In genomic region chr5:112186401-112186990, GRCh38 we compare ENCODE assay signal across 8 cellular contexts.
DNase-seq lines count a peak whose midpoint lies in the region; ATAC-seq, FAIRE-seq and TF ChIP-seq lines count a peak whose summit lies in the region.

No MANE protein-coding gene starts in this region.

- H3K27me3 ChIP-seq in cardiac muscle cell (no peaks in the 10 kb centered on the region), adrenal gland (no peaks in the 10 kb centered on the region), keratinocyte (ENCODE audit: control insufficient read depth, extremely low read depth, insufficient read depth, low read length) (no peaks in the 10 kb centered on the region)

- WGBS in adrenal gland, 4 donors = 69 to 73% (median 70%) methylated on average over 4 of the region's 4 CpGs

- no peaks in the 10 kb centered on the region for H4K20me1 ChIP-seq in keratinocyte (ENCODE audit: control insufficient read depth, extremely low read depth, insufficient read depth, low read length)

- no peaks in the 10 kb centered on the region for H3K36me3 ChIP-seq in cardiac muscle cell
- H3K36me3 ChIP-seq in adrenal gland (replicated peaks in 1 of 2) = no peaks in the 10 kb centered on the region
- H3K36me3 ChIP-seq in keratinocyte (ENCODE audit: control insufficient read depth in 2 of 2, extremely low read depth in 1 of 2, insufficient read depth in 2 of 2, low read length in 2 of 2) = peaks cover 0 to 2% of the 10 kb centered on the region in 2 experiments

- TF ChIP-seq POLR2A in adrenal gland (IDR thresholded peaks at IDR 0.05) = no peak
- no peak for TF ChIP-seq POLR2A in GM12891 (IDR thresholded peaks at IDR 0.05; ENCODE audit: low read depth, low read length)

- H3K79me2 ChIP-seq in keratinocyte (ENCODE audit: control insufficient read depth, insufficient read depth, low read length) = no peaks in the 10 kb centered on the region

- H3K9me3 ChIP-seq in cardiac muscle cell (ENCODE audit: low read depth) (no peaks in the 10 kb centered on the region), adrenal gland (replicated peaks in 1 of 3) (no peaks in the 10 kb centered on the region), keratinocyte (ENCODE audit: control insufficient read depth, low read depth, low read length) (no peaks in the 10 kb centered on the region)

- H3K9ac ChIP-seq in keratinocyte (ENCODE audit: control insufficient read depth, extremely low read depth, insufficient read depth, low read length) = no peak overlapping the region

- no peak overlapping the region for H3K4me3 ChIP-seq in cardiac muscle cell
- H3K4me3 ChIP-seq in adrenal gland = no peak overlapping the region
- no peak overlapping the region for H3K4me3 ChIP-seq in keratinocyte (ENCODE audit: control insufficient read depth in 2 of 3, extremely low read depth in 1 of 3, insufficient read depth in 2 of 3, low read depth in 1 of 3, low read length in 3 of 3)

- peaks cover 8% of the 10 kb centered on the region for H3K4me1 ChIP-seq in cardiac muscle cell (ENCODE audit: low read depth)
- peaks cover 0 to 6% of the 10 kb centered on the region in 2 donors for H3K4me1 ChIP-seq in adrenal gland (replicated peaks in 1 of 2)
- peaks cover 10% of the 10 kb centered on the region for H3K4me1 ChIP-seq in keratinocyte (ENCODE audit: control insufficient read depth, extremely low read depth, insufficient read depth, low read length)

- peak; percentile 61 to 67 for DNase-seq in cardiac muscle cell (ENCODE audit: low read depth in 1 of 2, low spot score in 1 of 2)
- DNase-seq in Right ventricle myocardium inferior (ENCODE audit: missing footprints) = no peak
- DNase-seq in M059J (ENCODE audit: low read depth) = peak; percentile 56
- peak in 2 of 7 donors; percentile 17 to 35 for DNase-seq in adrenal gland
- DNase-seq in keratinocyte (ENCODE audit: low read depth, low spot score) = no peak
- DNase-seq in GM12891 (ENCODE audit: insufficient read length, low spot score) = no peak
- no peak for DNase-seq in activated CD8-positive, alpha-beta memory T cell treated with anti-CD3 and anti-CD28 coated beads, Interleukin-2, amount 50 U/mL, for 48 hours
- DNase-seq in C1 segment of cervical spinal cord (lab: John Stamatoyannopoulos, UW) = no peak

- H3K27ac ChIP-seq in cardiac muscle cell (no peak overlapping the region), adrenal gland (no peak overlapping the region), keratinocyte (ENCODE audit: control insufficient read depth, insufficient read depth, low read length) (no peak overlapping the region)

- dilution Hi-C loops in keratinocyte (cut with MboI; ENCODE audit: extremely low pct_ligation_motif_present, low sequenced_read_pairs) = no loop called here

- TF ChIP-seq CTCF in cardiac muscle cell (IDR thresholded peaks at IDR 0.05; ENCODE audit: low read depth, low read length) (peak; percentile 66), adrenal gland (IDR thresholded peaks at IDR 0.05) (peak; percentile 22 to 51 (median 29)), keratinocyte (optimal IDR thresholded peaks at IDR 0.05 in 1 of 3, IDR thresholded peaks at IDR 0.05 in 1 of 3, conservative IDR thresholded peaks at IDR 0.05 in 1 of 3; ENCODE audit: extremely low read depth in 1 of 3, insufficient read depth in 2 of 3, low read length in 3 of 3) (peak in 2 of 3 experiments; percentile 48 to 51)

- no peaks in the 10 kb centered on the region for H3K9me1 ChIP-seq in keratinocyte (ENCODE audit: control insufficient read depth, extremely low read depth, insufficient read depth, low read length)

- FAIRE-seq in keratinocyte (lab: Jason Lieb, UNC) (no peak), GM12891 (lab: Jason Lieb, UNC) (no peak)

- no peak for ATAC-seq in Right ventricle myocardium inferior

- no peak overlapping the region for H3K4me2 ChIP-seq in keratinocyte (ENCODE audit: control insufficient read depth, extremely low read depth, insufficient read depth, low read depth, low read length)

- intact Hi-C loops in Right ventricle myocardium inferior (cut with DNase I) = no loop called here
- intact Hi-C loops in adrenal gland (cut with DNase I) = no loop called here

- H2AFZ ChIP-seq in keratinocyte (ENCODE audit: control insufficient read depth, low read length) = no peak overlapping the region

TF ChIP-seq in GM12891, 5 proteins besides CTCF, POLR2A, EP300 and RAD21:
- TF ChIP-seq POU2F2 (IDR thresholded peaks at IDR 0.05; ENCODE audit: low read depth, low read length) (no peak), PAX5 (IDR thresholded peaks at IDR 0.05; ENCODE audit: insufficient read depth, low read length, severe bottlenecking) (no peak), TAF1 (IDR thresholded peaks at IDR 0.05; ENCODE audit: low read depth, low read length) (no peak), POLR2AphosphoS5 (IDR thresholded peaks at IDR 0.05; ENCODE audit: low read depth, low read length) (no peak), SPI1 (IDR thresholded peaks at IDR 0.05; ENCODE audit: low read depth, low read length) (no peak)

Comparison
In these comparisons a context has a peak if more than half of its experiments do, and no peak if none do; other contexts are left out.
1. DNase-seq: peak in cardiac muscle cell (2 of 2) and M059J (single experiment); none in Right ventricle myocardium inferior (single experiment), keratinocyte (single experiment), GM12891 (single experiment), activated CD8-positive, alpha-beta memory T cell treated with anti-CD3 and anti-CD28 coated beads, Interleukin-2, amount 50 U/mL, for 48 hours (single experiment) and C1 segment of cervical spinal cord (0 of 14).
2. Peak in every context shown above with its lines, with median percentiles within 50 percentile points of each other: CTCF ChIP-seq.